ENCODE assay signal across 8 cellular contexts in the genomic region with DNA sequence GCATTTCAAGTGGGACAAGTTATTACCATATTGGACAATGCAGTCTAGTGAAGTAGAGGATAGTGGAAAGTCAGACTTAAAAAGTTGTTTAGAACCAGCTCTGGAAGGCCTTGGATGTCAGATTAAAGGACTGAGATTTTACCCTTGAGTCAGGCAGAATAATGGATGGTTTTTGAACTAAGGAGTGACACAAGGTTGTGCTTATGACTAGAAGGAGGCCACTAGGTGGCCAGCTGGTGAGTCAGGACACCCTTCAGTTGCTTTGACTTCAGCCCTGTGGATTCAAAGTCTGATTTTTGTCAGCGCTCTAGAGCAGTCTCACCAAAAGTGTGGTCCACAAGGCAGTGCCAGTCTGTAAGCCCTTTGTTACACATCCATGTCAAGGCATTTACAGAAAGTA. TPM values are rescaled to one million over a fixed set of nuclear protein-coding genes. Genes with fewer than 3 reads are reported as not detected.
DNase-seq lines count a peak whose midpoint lies in the region; ATAC-seq, FAIRE-seq and TF ChIP-seq lines count a peak whose summit lies in the region.

No MANE protein-coding gene starts in this region.

- H3K36me3 ChIP-seq in brain microvascular endothelial cell (replicated peaks): peaks cover 3% of the 10 kb centered on the region
- no peaks in the 10 kb centered on the region for H3K36me3 ChIP-seq in small intestine (ENCODE audit: control insufficient read depth in 2 of 2, insufficient read depth in 2 of 2, low read length in 2 of 2)

- POLR2A ChIA-PET in A549 (lab: Yijun Ruan, JAX): interaction anchor here (1.2 to 2.3 kb wide), 2 partner anchors 14 to 66 kb away, joined by 4 to 11 read pairs; a partner anchor contains a TSS

- H3K9me3 ChIP-seq in A549 (no peaks in the 10 kb centered on the region), small intestine (ENCODE audit: control insufficient read depth, low read depth) (no peaks in the 10 kb centered on the region)

- H3K27ac ChIP-seq in A549 (no peak overlapping the region), brain microvascular endothelial cell (no peak overlapping the region), small intestine (ENCODE audit: low read depth in 1 of 2, low read length in 1 of 2) (no peak overlapping the region)

- ATAC-seq in A549: peak; percentile 20 to 33; a peak in 4 of 6 replicates

- TF ChIP-seq EP300 in A549 (IDR thresholded peaks at IDR 0.05): no peak

- in situ Hi-C loops in brain microvascular endothelial cell (cut with HindIII; ENCODE audit: low pct_ligation_motif_present, low sequenced_read_pairs): no loop called here

- no peak overlapping the region for H3K4me2 ChIP-seq in A549

- peak; percentile 47; the same call in 2 of the 3 replicates for TF ChIP-seq CTCF in A549 (IDR thresholded peaks at IDR 0.05)
- peak; percentile 66 for TF ChIP-seq CTCF in brain microvascular endothelial cell (IDR thresholded peaks at IDR 0.05; ENCODE audit: low read depth, low read length, missing control alignments)
- TF ChIP-seq CTCF in lower leg skin (IDR thresholded peaks at IDR 0.05): no peak

- H3K27me3 ChIP-seq in brain microvascular endothelial cell (replicated peaks): no peaks in the 10 kb centered on the region
- no peaks in the 10 kb centered on the region for H3K27me3 ChIP-seq in small intestine (ENCODE audit: control insufficient read depth in 2 of 2, insufficient read depth in 2 of 2, low read length in 2 of 2)

- TF ChIP-seq POLR2A in A549 (IDR thresholded peaks at IDR 0.05; ENCODE audit: low read length) (no peak), lower leg skin (IDR thresholded peaks at IDR 0.05) (no peak)

- H3K4me3 ChIP-seq in A549: no peak overlapping the region
- H3K4me3 ChIP-seq in brain microvascular endothelial cell (ENCODE audit: low read depth, low read length): no peak overlapping the region
- H3K4me3 ChIP-seq in small intestine (ENCODE audit: low read depth in 1 of 2, low read length in 2 of 2): no peak overlapping the region
- H3K4me3 ChIP-seq in lower leg skin (ENCODE audit: low read depth, poor library complexity, severe bottlenecking): no peak overlapping the region

- peak; percentile 77 to 79 for DNase-seq in A549 (ENCODE audit: low read depth in 1 of 2, low spot score in 1 of 2)
- DNase-seq in GM03348 (ENCODE audit: low spot score): peak; percentile 36
- DNase-seq in NOMO-1 treated with DMSO at 0.1 percent for 48 hours (lab: John Stamatoyannopoulos, UW; ENCODE audit: unreplicated experiment): peak; percentile 42
- peak; percentile 39 for DNase-seq in brain microvascular endothelial cell
- DNase-seq in small intestine: peak; percentile 70
- DNase-seq in DMS79 (lab: John Stamatoyannopoulos, UW): no peak
- DNase-seq in NCI-H1105 treated with DMSO at 0.1 percent for 48 hours (lab: John Stamatoyannopoulos, UW): no peak
- DNase-seq in lower leg skin (ENCODE audit: low spot score in 2 of 2): no peak

- intact Hi-C loops in lower leg skin (cut with DNase I; ENCODE audit: low total_unique reads): loop anchor here (10.0 kb wide), 1 partner anchor 66 kb away; a partner anchor contains a TSS

- peaks cover 13% of the 10 kb centered on the region for H3K4me1 ChIP-seq in A549
- H3K4me1 ChIP-seq in small intestine (ENCODE audit: control insufficient read depth in 2 of 2, insufficient read depth in 1 of 2, low read depth in 1 of 2, low read length in 1 of 2): peaks cover 0 to 9% of the 10 kb centered on the region in 2 donors

- 92% methylated on average over 1 of the region's 1 CpG for WGBS in A549 (ENCODE audit: missing lambda C conversion rate)
- 32 to 71% (median 55%) methylated on average over 1 of the region's 1 CpG for WGBS in small intestine, 3 donors
- WGBS in lower leg skin, 2 donors: 87 to 90% methylated on average over 1 of the region's 1 CpG

- CTCF ChIA-PET in A549 (lab: Yijun Ruan, JAX): interaction anchor here (0.7 to 1.3 kb wide), 2 partner anchors 13 to 17 kb away, joined by 3 to 4 read pairs; no protein-coding TSS in a partner anchor

- FAIRE-seq in A549 (lab: Jason Lieb, UNC): no peak
- FAIRE-seq in small intestine (lab: Jason Lieb, UNC): no peak

- TF ChIP-seq RAD21 in A549 (conservative IDR thresholded peaks at IDR 0.05 in 1 of 2, IDR thresholded peaks at IDR 0.05 in 1 of 2): peak in 1 of 2 experiments; percentile 26; a peak in 1 of 5 replicates

TF ChIP-seq in A549, 52 proteins besides CTCF, POLR2A, EP300 and RAD21:
- no peak for TF ChIP-seq NPAS2 (CRISPR knock-in tag; IDR thresholded peaks at IDR 0.05; ENCODE audit: borderline replicate concordance)
- no peak; the same call in 1 of the 2 replicates for TF ChIP-seq POLR2AphosphoS2 (conservative IDR thresholded peaks at IDR 0.05; ENCODE audit: low read length)
- TF ChIP-seq KDM5A (IDR thresholded peaks at IDR 0.05): no peak
- no peak for TF ChIP-seq NR3C1 (IDR thresholded peaks at IDR 0.05)
- no peak for TF ChIP-seq NFE2L2 (conservative IDR thresholded peaks at IDR 0.05; ENCODE audit: low read length)
- TF ChIP-seq, protein P1, sequence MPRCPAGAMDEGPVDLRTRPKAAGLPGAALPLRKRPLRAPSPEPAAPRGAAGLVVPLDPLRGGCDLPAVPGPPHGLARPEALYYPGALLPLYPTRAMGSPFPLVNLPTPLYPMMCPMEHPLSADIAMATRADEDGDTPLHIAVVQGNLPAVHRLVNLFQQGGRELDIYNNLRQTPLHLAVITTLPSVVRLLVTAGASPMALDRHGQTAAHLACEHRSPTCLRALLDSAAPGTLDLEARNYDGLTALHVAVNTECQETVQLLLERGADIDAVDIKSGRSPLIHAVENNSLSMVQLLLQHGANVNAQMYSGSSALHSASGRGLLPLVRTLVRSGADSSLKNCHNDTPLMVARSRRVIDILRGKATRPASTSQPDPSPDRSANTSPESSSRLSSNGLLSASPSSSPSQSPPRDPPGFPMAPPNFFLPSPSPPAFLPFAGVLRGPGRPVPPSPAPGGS (IDR thresholded peaks at IDR 0.05): no peak
- no peak for TF ChIP-seq MYC (IDR thresholded peaks at IDR 0.05; ENCODE audit: borderline replicate concordance, low read length)
- no peak for TF ChIP-seq CHD4 (IDR thresholded peaks at IDR 0.05; ENCODE audit: borderline replicate concordance)
- TF ChIP-seq ZC3H11A (IDR thresholded peaks at IDR 0.05): no peak
- TF ChIP-seq CEBPB (IDR thresholded peaks at IDR 0.05): no peak
- no peak for TF ChIP-seq KDM1A (IDR thresholded peaks at IDR 0.05; ENCODE audit: low read depth)
- TF ChIP-seq SREBF2 (IDR thresholded peaks at IDR 0.05): no peak
- TF ChIP-seq, protein P2, sequence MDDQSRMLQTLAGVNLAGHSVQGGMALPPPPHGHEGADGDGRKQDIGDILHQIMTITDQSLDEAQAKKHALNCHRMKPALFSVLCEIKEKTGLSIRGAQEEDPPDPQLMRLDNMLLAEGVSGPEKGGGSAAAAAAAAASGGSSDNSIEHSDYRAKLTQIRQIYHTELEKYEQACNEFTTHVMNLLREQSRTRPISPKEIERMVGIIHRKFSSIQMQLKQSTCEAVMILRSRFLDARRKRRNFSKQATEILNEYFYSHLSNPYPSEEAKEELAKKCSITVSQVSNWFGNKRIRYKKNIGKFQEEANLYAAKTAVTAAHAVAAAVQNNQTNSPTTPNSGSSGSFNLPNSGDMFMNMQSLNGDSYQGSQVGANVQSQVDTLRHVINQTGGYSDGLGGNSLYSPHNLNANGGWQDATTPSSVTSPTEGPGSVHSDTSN (IDR thresholded peaks at IDR 0.05): no peak
- TF ChIP-seq TP53 (CRISPR knock-in tag; IDR thresholded peaks at IDR 0.05): 0 out of 2 replicates have a peak, but pooled peaks have one; percentile 65
- no peak for TF ChIP-seq PHF8 (IDR thresholded peaks at IDR 0.05; ENCODE audit: borderline replicate concordance, low read depth)
- peak; percentile 26; the same call in 1 of the 3 replicates for TF ChIP-seq SMC3 (IDR thresholded peaks at IDR 0.05)
- no peak for TF ChIP-seq FOXS1 (CRISPR knock-in tag; IDR thresholded peaks at IDR 0.05)
- TF ChIP-seq CBX8 (IDR thresholded peaks at IDR 0.05): no peak
- TF ChIP-seq MAZ (IDR thresholded peaks at IDR 0.05; ENCODE audit: borderline replicate concordance, low read depth, low read length): no peak
- 0 out of 2 replicates have a peak, but pooled peaks have one; percentile 23 for TF ChIP-seq FOSB (CRISPR knock-in tag; IDR thresholded peaks at IDR 0.05)
- TF ChIP-seq JUNB (IDR thresholded peaks at IDR 0.05): no peak
- peak; percentile 81; the same call in 1 of the 2 replicates for TF ChIP-seq HOXB5 (CRISPR knock-in tag; IDR thresholded peaks at IDR 0.05)
- TF ChIP-seq FOSL2 (IDR thresholded peaks at IDR 0.05): no peak
- peak; percentile 63 for TF ChIP-seq FOSL2 (CRISPR knock-in tag; IDR thresholded peaks at IDR 0.05)
- TF ChIP-seq HEYL (CRISPR knock-in tag; IDR thresholded peaks at IDR 0.05): no peak
- TF ChIP-seq HOXA7 (CRISPR knock-in tag; IDR thresholded peaks at IDR 0.05): 0 out of 2 replicates have a peak, but pooled peaks have one; percentile 34
- TF ChIP-seq, protein P3, sequence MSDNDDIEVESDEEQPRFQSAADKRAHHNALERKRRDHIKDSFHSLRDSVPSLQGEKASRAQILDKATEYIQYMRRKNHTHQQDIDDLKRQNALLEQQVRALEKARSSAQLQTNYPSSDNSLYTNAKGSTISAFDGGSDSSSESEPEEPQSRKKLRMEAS (IDR thresholded peaks at IDR 0.05): no peak
- no peak for TF ChIP-seq ZSCAN20 (CRISPR knock-in tag; IDR thresholded peaks at IDR 0.05)

RNA-seq across cellular contexts. Expression of a gene that starts 3.8 kb away (rescaled TPM):
- polyA plus RNA-seq in A549 (2011; rRNA removed): 53.9 and 55.1 TPM in 2 replicates
- 24.9 and 25.7 TPM in 2 replicates for polyA plus RNA-seq in A549 (2012; cell fraction: cytosol; rRNA removed)
- polyA plus RNA-seq in A549 (2012; cell fraction: nucleus; rRNA removed): 17.0 and 21.7 TPM in 2 replicates
- 23.0 to 28.9 TPM (median 23.7 TPM) in 3 replicates for polyA plus RNA-seq in A549 (2017; fragmentation: RNase III; extraction: RNeasy Plus Mini Kit Qiagen cat#74134 plus additional on column Dnase treatment)
- 37.1 and 48.1 TPM in 2 replicates for polyA minus RNA-seq in A549 (2011; rRNA and poly(A)+ RNA removed)
- polyA plus RNA-seq in small intestine: 1 to 10 TPM; 4.3 to 7.6 (median 5.6) TPM
- total RNA-seq in lower leg skin: 10 to 100 TPM; 16.9 to 20.2 (median 17.8) TPM

Comparison
In these comparisons a context has a peak if more than half of its experiments do, and no peak if none do; other contexts are left out.
1. DNase-seq: peak in A549 (2 of 2), GM03348 (single experiment), NOMO-1 treated with DMSO at 0.1 percent for 48 hours (single experiment), brain microvascular endothelial cell (single experiment) and small intestine (single experiment); none in DMS79 (single experiment), NCI-H1105 treated with DMSO at 0.1 percent for 48 hours (single experiment) and lower leg skin (0 of 2).
2. CTCF ChIP-seq: peak in A549 (single experiment) and brain microvascular endothelial cell (single experiment); none in lower leg skin (0 of 3).